Comparison of ENCODE assay signal across 36 cellular contexts in genomic region chr9:81542490-81542889, GRCh38.
"Had no signal": no experiment of that assay in that cellular context is flagged by ENCODE, and none has a peak within 500 bp of the region (broad histone marks: within the 10 kb centered on the region; RNA-seq: fewer than 3 reads in every experiment).

No MANE protein-coding gene starts in this region.

- H3K27ac Mint-ChIP-seq: activated B cell treated with CpG ODN at 0.5 μM for 24 hours; activated CD8-positive, alpha-beta T cell treated with anti-CD3 and anti-CD28 coated beads for 36 hours; activated naive CD4-positive, alpha-beta T cell treated with anti-CD3 and anti-CD28 coated beads for 36 hours; activated naive CD4-positive, alpha-beta T cell treated with anti-CD3 and anti-CD28 coated beads, Interleukin-2, amount 50 U/mL, for 24 hours; activated naive CD8-positive, alpha-beta T cell treated with anti-CD3 and anti-CD28 coated beads for 36 hours; activated naive CD8-positive, alpha-beta T cell treated with anti-CD3 and anti-CD28 coated beads, Interleukin-2, amount 50 U/mL, for 24 hours; activated T-helper 17 cell treated with anti-CD3 and anti-CD28 coated beads, Interleukin-2, amount 50 U/mL, for 72 hours; dendritic cell treated with granulocyte-macrophage colony-stimulating factor and Interleukin-4, amounts not matched to agents 40 ng/mL and 50 ng/mL, for 4 days; endodermal cell; T-helper 1 cell treated with Interleukin-12 subunit alpha and Interleukin-12 subunit beta and Interleukin-4 antibody, amounts not matched to agents 30 μg/mL and 1 μg/mL, for 36 hours; T-helper 2 cell treated with Interferon-gamma antibody and Interleukin-4, amounts not matched to agents 5 μg/mL and 100 μg/mL, for 36 hours had no signal

- H3K4me1 Mint-ChIP-seq: activated B cell treated with CpG ODN at 0.5 μM for 24 hours; activated naive CD4-positive, alpha-beta T cell treated with anti-CD3 and anti-CD28 coated beads, Interleukin-2, amount 50 U/mL, for 24 hours; activated naive CD8-positive, alpha-beta T cell treated with anti-CD3 and anti-CD28 coated beads for 36 hours; activated naive CD8-positive, alpha-beta T cell treated with anti-CD3 and anti-CD28 coated beads, Interleukin-2, amount 50 U/mL, for 24 hours; activated T-helper 17 cell treated with anti-CD3 and anti-CD28 coated beads, Interleukin-2, amount 50 U/mL, for 72 hours had no signal

- ATAC-seq: activated CD4-positive, CD25-positive, alpha-beta regulatory T cell treated with anti-CD3 and anti-CD28 coated beads, Interleukin-2, amount 50 U/mL, for 24 hours; activated CD8-positive, alpha-beta T cell treated with anti-CD3 and anti-CD28 coated beads for 36 hours; activated naive CD8-positive, alpha-beta T cell treated with anti-CD3 and anti-CD28 coated beads, Interleukin-2, amount 50 U/mL, for 24 hours; activated T-cell treated with anti-CD3 and anti-CD28 coated beads, Interleukin-2, amount 50 U/mL, for 4 hours; activated T-helper 17 cell treated with anti-CD3 and anti-CD28 coated beads, Interleukin-2, amount 50 U/mL, for 72 hours; body of pancreas; esophagus mucosa; gastrocnemius medialis; heart left ventricle had no signal

- H3K4me1 ChIP-seq: adrenal gland, breast epithelium had no signal

- H3K9me3 Mint-ChIP-seq: activated B cell treated with CpG ODN at 0.5 μM for 24 hours; activated CD8-positive, alpha-beta T cell treated with anti-CD3 and anti-CD28 coated beads for 36 hours; activated naive CD4-positive, alpha-beta T cell treated with anti-CD3 and anti-CD28 coated beads for 36 hours; activated naive CD4-positive, alpha-beta T cell treated with anti-CD3 and anti-CD28 coated beads, Interleukin-2, amount 50 U/mL, for 24 hours; activated naive CD8-positive, alpha-beta T cell treated with anti-CD3 and anti-CD28 coated beads for 36 hours; activated naive CD8-positive, alpha-beta T cell treated with anti-CD3 and anti-CD28 coated beads, Interleukin-2, amount 50 U/mL, for 24 hours; activated T-cell treated with anti-CD3 and anti-CD28 coated beads, Interleukin-2, amount 50 U/mL, for 4 hours; dendritic cell treated with granulocyte-macrophage colony-stimulating factor and Interleukin-4, amounts not matched to agents 40 ng/mL and 50 ng/mL, for 4 days; endodermal cell; T-helper 1 cell treated with Interleukin-12 subunit alpha and Interleukin-12 subunit beta and Interleukin-4 antibody, amounts not matched to agents 30 μg/mL and 1 μg/mL, for 36 hours had no signal

- H3K27me3 ChIP-seq: adrenal gland, body of pancreas, breast epithelium, gastrocnemius medialis, heart left ventricle had no signal

- DNase-seq: activated B cell treated with CpG ODN at 0.5 μM for 24 hours; activated CD4-positive, alpha-beta T cell treated with anti-CD3 and anti-CD28 coated beads for 48 hours; activated CD4-positive, alpha-beta T cell treated with anti-CD3 and anti-CD28 coated beads, Interleukin-2, amount 50 U/mL, for 1 hour; activated CD4-positive, alpha-beta T cell treated with anti-CD3 and anti-CD28 coated beads, Interleukin-2, amount 50 U/mL, for 48 hours; activated CD8-positive, alpha-beta memory T cell treated with anti-CD3 and anti-CD28 coated beads for 24 hours; activated CD8-positive, alpha-beta T cell treated with anti-CD3 and anti-CD28 coated beads for 36 hours; activated effector memory CD4-positive, alpha-beta T cell treated with Interleukin-2 at 50 U/mL for 16 hours; activated naive CD4-positive, alpha-beta T cell treated with anti-CD3 and anti-CD28 coated beads for 36 hours; activated naive CD8-positive, alpha-beta T cell treated with anti-CD3 and anti-CD28 coated beads for 36 hours; activated naive CD8-positive, alpha-beta T cell treated with anti-CD3 and anti-CD28 coated beads, Interleukin-2, amount 50 U/mL, for 24 hours; activated T-cell treated with anti-CD3 and anti-CD28 coated beads, Interleukin-2, amount 50 U/mL, for 4 hours; adrenal gland; amygdala; aorta; body of pancreas; central memory CD4-positive, alpha-beta T cell; cerebellar nuclear complex; dorsolateral prefrontal cortex; effector memory CD4-positive, alpha-beta T cell; endodermal cell; foreskin fibroblast; gastrocnemius medialis; glutamatergic neuron; heart left ventricle; T1000; WERI-Rb-1 had no signal

- H3K27me3 Mint-ChIP-seq: activated CD8-positive, alpha-beta T cell treated with anti-CD3 and anti-CD28 coated beads for 36 hours; activated naive CD8-positive, alpha-beta T cell treated with anti-CD3 and anti-CD28 coated beads, Interleukin-2, amount 50 U/mL, for 24 hours; dendritic cell treated with granulocyte-macrophage colony-stimulating factor and Interleukin-4, amounts not matched to agents 40 ng/mL and 50 ng/mL, for 4 days had no signal

- H3K4me3 ChIP-seq: adrenal gland, body of pancreas, breast epithelium, cardiac muscle cell, coronary artery, dorsolateral prefrontal cortex, gastrocnemius medialis, heart left ventricle had no signal

- H3K4me3 Mint-ChIP-seq: activated B cell treated with CpG ODN at 0.5 μM for 24 hours; activated CD8-positive, alpha-beta T cell treated with anti-CD3 and anti-CD28 coated beads for 36 hours; activated naive CD4-positive, alpha-beta T cell treated with anti-CD3 and anti-CD28 coated beads for 36 hours; activated naive CD4-positive, alpha-beta T cell treated with anti-CD3 and anti-CD28 coated beads, Interleukin-2, amount 50 U/mL, for 24 hours; activated naive CD8-positive, alpha-beta T cell treated with anti-CD3 and anti-CD28 coated beads for 36 hours; activated naive CD8-positive, alpha-beta T cell treated with anti-CD3 and anti-CD28 coated beads, Interleukin-2, amount 50 U/mL, for 24 hours; activated T-cell treated with anti-CD3 and anti-CD28 coated beads, Interleukin-2, amount 50 U/mL, for 4 hours; activated T-helper 17 cell treated with anti-CD3 and anti-CD28 coated beads, Interleukin-2, amount 50 U/mL, for 72 hours; dendritic cell treated with granulocyte-macrophage colony-stimulating factor and Interleukin-4, amounts not matched to agents 40 ng/mL and 50 ng/mL, for 4 days; endodermal cell; T-helper 1 cell treated with Interleukin-12 subunit alpha and Interleukin-12 subunit beta and Interleukin-4 antibody, amounts not matched to agents 30 μg/mL and 1 μg/mL, for 36 hours; T-helper 2 cell treated with Interferon-gamma antibody and Interleukin-4, amounts not matched to agents 5 μg/mL and 100 μg/mL, for 36 hours had no signal

- H3K27ac ChIP-seq: adrenal gland, body of pancreas, breast epithelium, cardiac muscle cell, coronary artery, dorsolateral prefrontal cortex, heart left ventricle, WERI-Rb-1 had no signal

- H3K36me3 ChIP-seq: adrenal gland, breast epithelium, cardiac muscle cell, gastrocnemius medialis, heart left ventricle, WERI-Rb-1 had no signal

- H3K36me3 Mint-ChIP-seq: activated naive CD4-positive, alpha-beta T cell treated with anti-CD3 and anti-CD28 coated beads, Interleukin-2, amount 50 U/mL, for 24 hours; activated naive CD8-positive, alpha-beta T cell treated with anti-CD3 and anti-CD28 coated beads for 36 hours had no signal

- H3K9me3 ChIP-seq: adrenal gland, body of pancreas, breast epithelium, gastrocnemius medialis, heart left ventricle had no signal
